ENCODE assay signal across 22 cellular contexts in the genomic region with DNA sequence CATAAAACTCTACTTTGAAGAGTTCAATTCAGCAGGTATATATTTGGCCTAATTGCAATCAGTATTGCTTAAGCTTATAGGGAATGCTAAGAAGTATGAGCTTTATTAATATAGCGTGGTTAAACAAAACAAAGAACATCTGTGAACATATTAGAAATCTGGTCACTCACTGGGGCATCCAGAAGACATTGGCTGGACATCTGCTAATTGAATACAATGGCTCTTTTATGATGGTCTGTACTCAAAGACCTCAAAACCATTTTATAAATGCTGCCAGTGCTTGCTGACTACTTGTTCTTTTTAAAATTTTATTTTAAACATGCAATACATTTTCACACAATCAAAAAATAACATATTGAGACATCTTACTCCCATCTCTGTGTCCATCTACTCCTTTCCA.
"Had no signal": no experiment of that assay in that cellular context is flagged by ENCODE, and none has a peak within 500 bp of the region (broad histone marks: within the 10 kb centered on the region; RNA-seq: fewer than 3 reads in every experiment).

No MANE protein-coding gene starts in this region.

- H3K27me3 Mint-ChIP-seq: progenitor cell of endocrine pancreas had no signal

- H3K4me1 Mint-ChIP-seq: activated B cell treated with CpG ODN at 0.5 μM for 24 hours; activated CD4-positive, alpha-beta T cell treated with anti-CD3 and anti-CD28 coated beads, Interleukin-2, amount 10 ng/mL, durations not matched to agents 24 days and 14 days; activated naive CD4-positive, alpha-beta T cell treated with anti-CD3 and anti-CD28 coated beads, Interleukin-2, amount 10 ng/mL, durations not matched to agents 7 days and 5 days; activated naive CD8-positive, alpha-beta T cell treated with anti-CD3 and anti-CD28 coated beads, Interleukin-2, amount 50 U/mL, for 24 hours had no signal

- H3K27ac ChIP-seq: brain microvascular endothelial cell, right atrium auricular region, suprapubic skin, vagina had no signal

- H3K4me3 Mint-ChIP-seq: activated B cell treated with CpG ODN at 0.5 μM for 24 hours; activated CD4-positive, alpha-beta T cell treated with anti-CD3 and anti-CD28 coated beads, Interleukin-2, amount 10 ng/mL, durations not matched to agents 24 days and 14 days; activated CD8-positive, alpha-beta T cell treated with anti-CD3 and anti-CD28 coated beads for 36 hours; activated naive CD4-positive, alpha-beta T cell treated with anti-CD3 and anti-CD28 coated beads, Interleukin-2, amount 10 ng/mL, durations not matched to agents 7 days and 5 days; activated naive CD8-positive, alpha-beta T cell treated with anti-CD3 and anti-CD28 coated beads, Interleukin-2, amount 50 U/mL, for 24 hours; activated T-cell treated with anti-CD3 and anti-CD28 coated beads, Interleukin-2, amount 50 U/mL, for 24 hours; mesothelial cell of epicardium had no signal

- H3K9me3 Mint-ChIP-seq: activated B cell treated with CpG ODN at 0.5 μM for 24 hours; activated CD4-positive, alpha-beta T cell treated with anti-CD3 and anti-CD28 coated beads, Interleukin-2, amount 10 ng/mL, durations not matched to agents 24 days and 14 days; activated CD8-positive, alpha-beta T cell treated with anti-CD3 and anti-CD28 coated beads for 36 hours; activated naive CD4-positive, alpha-beta T cell treated with anti-CD3 and anti-CD28 coated beads, Interleukin-2, amount 10 ng/mL, durations not matched to agents 7 days and 5 days; activated naive CD8-positive, alpha-beta T cell treated with anti-CD3 and anti-CD28 coated beads, Interleukin-2, amount 50 U/mL, for 24 hours; activated T-cell treated with anti-CD3 and anti-CD28 coated beads, Interleukin-2, amount 50 U/mL, for 24 hours; activated T-helper 2 cell treated with anti-CD3 and anti-CD28 coated beads, Interferon-gamma antibody, Interleukin-2, Interleukin-4, amounts not matched to agents 10 μg/mL and 5 μg/mL and 100 μg/mL, durations not matched to agents 14 hours and 24 hours and 36 hours; mesothelial cell of epicardium had no signal

- ATAC-seq: activated CD8-positive, alpha-beta T cell treated with anti-CD3 and anti-CD28 coated beads for 36 hours; activated naive CD8-positive, alpha-beta T cell treated with anti-CD3 and anti-CD28 coated beads, Interleukin-2, amount 50 U/mL, for 24 hours; stimulated activated naive CD8-positive, alpha-beta T cell treated with anti-CD3 and anti-CD28 coated beads, Interleukin-15, Interleukin-2, amounts not matched to agents 100 U/mL and 50 U/mL, for 24 hours had no signal

- FAIRE-seq: endothelial cell of umbilical vein had no signal

- H3K27ac Mint-ChIP-seq: activated B cell treated with CpG ODN at 0.5 μM for 24 hours; activated CD4-positive, alpha-beta T cell treated with anti-CD3 and anti-CD28 coated beads, Interleukin-2, amount 10 ng/mL, durations not matched to agents 24 days and 14 days; activated CD8-positive, alpha-beta T cell treated with anti-CD3 and anti-CD28 coated beads for 36 hours; activated naive CD4-positive, alpha-beta T cell treated with anti-CD3 and anti-CD28 coated beads, Interleukin-2, amount 10 ng/mL, durations not matched to agents 7 days and 5 days; activated naive CD8-positive, alpha-beta T cell treated with anti-CD3 and anti-CD28 coated beads, Interleukin-2, amount 50 U/mL, for 24 hours; activated T-cell treated with anti-CD3 and anti-CD28 coated beads, Interleukin-2, amount 50 U/mL, for 24 hours; activated T-helper 2 cell treated with anti-CD3 and anti-CD28 coated beads, Interferon-gamma antibody, Interleukin-2, Interleukin-4, amounts not matched to agents 10 μg/mL and 5 μg/mL and 100 μg/mL, durations not matched to agents 14 hours and 24 hours and 36 hours; mesothelial cell of epicardium; progenitor cell of endocrine pancreas had no signal

- DNase-seq: activated B cell treated with CpG ODN at 0.5 μM for 24 hours; activated CD4-positive, alpha-beta T cell treated with anti-CD3 and anti-CD28 coated beads, Interleukin-2, amount 10 ng/mL, durations not matched to agents 24 days and 14 days; activated CD8-positive, alpha-beta T cell treated with anti-CD3 and anti-CD28 coated beads for 36 hours; activated naive CD4-positive, alpha-beta T cell treated with anti-CD3 and anti-CD28 coated beads, Interleukin-2, amount 10 ng/mL, durations not matched to agents 7 days and 5 days; activated naive CD8-positive, alpha-beta T cell treated with anti-CD3 and anti-CD28 coated beads, Interleukin-2, amount 50 U/mL, for 24 hours; activated T-cell treated with anti-CD3 and anti-CD28 coated beads, Interleukin-2, amount 50 U/mL, for 24 hours; aorta; brain microvascular endothelial cell; effector CD8-positive, alpha-beta T cell; esophagus squamous epithelium; islet precursor cell; stimulated activated naive CD8-positive, alpha-beta T cell treated with anti-CD3 and anti-CD28 coated beads, Interleukin-15, Interleukin-2, amounts not matched to agents 100 U/mL and 50 U/mL, for 24 hours; T-helper 1 cell; T-helper 9 cell; trophoblast cell had no signal

- H3K36me3 Mint-ChIP-seq: activated naive CD4-positive, alpha-beta T cell treated with anti-CD3 and anti-CD28 coated beads, Interleukin-2, amount 10 ng/mL, durations not matched to agents 7 days and 5 days; mesothelial cell of epicardium had no signal
